In genomic region chr2:27920148-27920885, GRCh38 we compare ENCODE assay signal across 1 cellular context.
TF ChIP-seq lines count a peak whose summit lies in the region.

No MANE protein-coding gene starts in this region.

TF ChIP-seq in GM23338, 12 proteins besides CTCF, POLR2A, EP300 and RAD21 (continued from another document):
- no peak for TF ChIP-seq ZNF462 (CRISPR knock-in tag; IDR thresholded peaks at IDR 0.05)
- no peak for TF ChIP-seq REST (IDR thresholded peaks at IDR 0.05; ENCODE audit: unreplicated experiment)
- no peak for TF ChIP-seq ZNF114 (CRISPR knock-in tag; IDR thresholded peaks at IDR 0.05)
- no peak for TF ChIP-seq ETS1 (IDR thresholded peaks at IDR 0.05)
- no peak for TF ChIP-seq EZH2 (IDR thresholded peaks at IDR 0.05; ENCODE audit: low read depth, unreplicated experiment)
- no peak for TF ChIP-seq EZH2phosphoT487 (IDR thresholded peaks at IDR 0.05; ENCODE audit: unreplicated experiment)
- TF ChIP-seq POLR2AphosphoS5 (IDR thresholded peaks at IDR 0.05; ENCODE audit: low read depth), result no peak
- no peak for TF ChIP-seq NANOG (IDR thresholded peaks at IDR 0.05; ENCODE audit: borderline replicate concordance)
